ENCODE assay signal across 29 cellular contexts in genomic region chr7:15012135-15012534, GRCh38.
"Had no signal": no experiment of that assay in that cellular context is flagged by ENCODE, and none has a peak within 500 bp of the region (broad histone marks: within the 10 kb centered on the region; RNA-seq: fewer than 3 reads in every experiment).

No MANE protein-coding gene starts in this region.

- H3K4me3 Mint-ChIP-seq: activated B cell treated with CpG ODN at 0.5 μM for 24 hours; activated CD4-positive, alpha-beta memory T cell treated with anti-CD3 and anti-CD28 coated beads, Interleukin-2, amount 10 ng/mL, durations not matched to agents 7 days and 5 days; activated CD8-positive, alpha-beta memory T cell treated with anti-CD3 and anti-CD28 coated beads, Interleukin-2, amount 10 ng/mL, durations not matched to agents 7 days and 5 days; activated naive CD4-positive, alpha-beta T cell treated with anti-CD3 and anti-CD28 coated beads, Interleukin-2, amount 10 ng/mL, durations not matched to agents 7 days and 5 days; activated naive CD8-positive, alpha-beta T cell; activated naive CD8-positive, alpha-beta T cell treated with anti-CD3 and anti-CD28 coated beads, Interleukin-2, amount 50 U/mL, for 24 hours; brain; T-cell had no signal

- DNase-seq: activated B cell treated with CpG ODN at 0.5 μM for 24 hours; activated CD4-positive, alpha-beta memory T cell treated with anti-CD3 and anti-CD28 coated beads, Interleukin-2, amount 10 ng/mL, durations not matched to agents 7 days and 5 days; activated CD4-positive, alpha-beta T cell treated with anti-CD3 and anti-CD28 coated beads for 1 hour; activated CD4-positive, alpha-beta T cell treated with anti-CD3 and anti-CD28 coated beads for 48 hours; activated CD8-positive, alpha-beta memory T cell treated with anti-CD3 and anti-CD28 coated beads for 24 hours; activated CD8-positive, alpha-beta memory T cell treated with anti-CD3 and anti-CD28 coated beads, Interleukin-2, amount 10 ng/mL, durations not matched to agents 7 days and 5 days; activated CD8-positive, alpha-beta memory T cell treated with anti-CD3 and anti-CD28 coated beads, Interleukin-2, amount 50 U/mL, for 48 hours; activated effector memory CD4-positive, alpha-beta T cell treated with Interleukin-2 at 50 U/mL for 16 hours; activated naive CD4-positive, alpha-beta T cell treated with anti-CD3 and anti-CD28 coated beads, Interleukin-2, amount 10 ng/mL, durations not matched to agents 7 days and 5 days; activated naive CD8-positive, alpha-beta T cell treated with anti-CD3 and anti-CD28 coated beads, Interleukin-2, amount 50 U/mL, for 24 hours; activated T-cell treated with anti-CD3 and anti-CD28 coated beads, Interleukin-2, amount 50 U/mL, for 48 hours; anterior cingulate cortex; central memory CD4-positive, alpha-beta T cell; Karpas-422; KBM-7; NCI-H1105; NCI-H1417 treated with DMSO at 0.1 percent for 48 hours; NCI-H187 treated with DMSO at 0.1 percent for 48 hours; NCI-H2081; NCI-H2227 treated with DMSO at 0.1 percent for 48 hours; NCI-H524 treated with DMSO at 0.1 percent for 48 hours; SIG-M5; T-cell; T-helper 17 cell had no signal

- H3K27me3 Mint-ChIP-seq: activated B cell treated with CpG ODN at 0.5 μM for 24 hours; activated CD4-positive, alpha-beta memory T cell treated with anti-CD3 and anti-CD28 coated beads, Interleukin-2, amount 10 ng/mL, durations not matched to agents 7 days and 5 days; activated CD8-positive, alpha-beta memory T cell treated with anti-CD3 and anti-CD28 coated beads, Interleukin-2, amount 10 ng/mL, durations not matched to agents 7 days and 5 days; activated naive CD4-positive, alpha-beta T cell treated with anti-CD3 and anti-CD28 coated beads, Interleukin-2, amount 10 ng/mL, durations not matched to agents 7 days and 5 days; activated naive CD8-positive, alpha-beta T cell; activated naive CD8-positive, alpha-beta T cell treated with anti-CD3 and anti-CD28 coated beads, Interleukin-2, amount 50 U/mL, for 24 hours; brain; T-cell had no signal

- ATAC-seq: activated CD8-positive, alpha-beta memory T cell treated with anti-CD3 and anti-CD28 coated beads, Interleukin-2, amount 10 ng/mL, durations not matched to agents 7 days and 5 days; activated naive CD8-positive, alpha-beta T cell treated with anti-CD3 and anti-CD28 coated beads, Interleukin-2, amount 50 U/mL, for 24 hours; Panc1; SK-N-SH treated with all-trans-retinoic acid at 6 μM for 48 hours; T-cell; T-helper 17 cell had no signal

- H3K4me1 Mint-ChIP-seq: activated B cell treated with CpG ODN at 0.5 μM for 24 hours; activated CD4-positive, alpha-beta memory T cell treated with anti-CD3 and anti-CD28 coated beads, Interleukin-2, amount 10 ng/mL, durations not matched to agents 7 days and 5 days; activated CD8-positive, alpha-beta memory T cell treated with anti-CD3 and anti-CD28 coated beads, Interleukin-2, amount 10 ng/mL, durations not matched to agents 7 days and 5 days; activated naive CD4-positive, alpha-beta T cell treated with anti-CD3 and anti-CD28 coated beads, Interleukin-2, amount 10 ng/mL, durations not matched to agents 7 days and 5 days; activated naive CD8-positive, alpha-beta T cell treated with anti-CD3 and anti-CD28 coated beads, Interleukin-2, amount 50 U/mL, for 24 hours; T-cell; T-helper 17 cell had no signal

- H3K9me3 Mint-ChIP-seq: activated B cell treated with CpG ODN at 0.5 μM for 24 hours; activated CD4-positive, alpha-beta memory T cell treated with anti-CD3 and anti-CD28 coated beads, Interleukin-2, amount 10 ng/mL, durations not matched to agents 7 days and 5 days; activated naive CD8-positive, alpha-beta T cell treated with anti-CD3 and anti-CD28 coated beads, Interleukin-2, amount 50 U/mL, for 24 hours; brain; T-cell had no signal

- H3K27ac Mint-ChIP-seq: activated B cell treated with CpG ODN at 0.5 μM for 24 hours; activated CD4-positive, alpha-beta memory T cell treated with anti-CD3 and anti-CD28 coated beads, Interleukin-2, amount 10 ng/mL, durations not matched to agents 7 days and 5 days; activated CD8-positive, alpha-beta memory T cell treated with anti-CD3 and anti-CD28 coated beads, Interleukin-2, amount 10 ng/mL, durations not matched to agents 7 days and 5 days; activated naive CD4-positive, alpha-beta T cell treated with anti-CD3 and anti-CD28 coated beads, Interleukin-2, amount 10 ng/mL, durations not matched to agents 7 days and 5 days; activated naive CD8-positive, alpha-beta T cell; activated naive CD8-positive, alpha-beta T cell treated with anti-CD3 and anti-CD28 coated beads, Interleukin-2, amount 50 U/mL, for 24 hours; brain; T-cell; T-helper 17 cell had no signal

- H3K36me3 Mint-ChIP-seq: activated CD8-positive, alpha-beta memory T cell treated with anti-CD3 and anti-CD28 coated beads, Interleukin-2, amount 10 ng/mL, durations not matched to agents 7 days and 5 days; activated naive CD4-positive, alpha-beta T cell treated with anti-CD3 and anti-CD28 coated beads, Interleukin-2, amount 10 ng/mL, durations not matched to agents 7 days and 5 days; activated naive CD8-positive, alpha-beta T cell; brain; T-cell had no signal

- H3K27ac ChIP-seq: VCaP had no signal
